Comparison of ENCODE assay signal across 9 cellular contexts in the genomic region with DNA sequence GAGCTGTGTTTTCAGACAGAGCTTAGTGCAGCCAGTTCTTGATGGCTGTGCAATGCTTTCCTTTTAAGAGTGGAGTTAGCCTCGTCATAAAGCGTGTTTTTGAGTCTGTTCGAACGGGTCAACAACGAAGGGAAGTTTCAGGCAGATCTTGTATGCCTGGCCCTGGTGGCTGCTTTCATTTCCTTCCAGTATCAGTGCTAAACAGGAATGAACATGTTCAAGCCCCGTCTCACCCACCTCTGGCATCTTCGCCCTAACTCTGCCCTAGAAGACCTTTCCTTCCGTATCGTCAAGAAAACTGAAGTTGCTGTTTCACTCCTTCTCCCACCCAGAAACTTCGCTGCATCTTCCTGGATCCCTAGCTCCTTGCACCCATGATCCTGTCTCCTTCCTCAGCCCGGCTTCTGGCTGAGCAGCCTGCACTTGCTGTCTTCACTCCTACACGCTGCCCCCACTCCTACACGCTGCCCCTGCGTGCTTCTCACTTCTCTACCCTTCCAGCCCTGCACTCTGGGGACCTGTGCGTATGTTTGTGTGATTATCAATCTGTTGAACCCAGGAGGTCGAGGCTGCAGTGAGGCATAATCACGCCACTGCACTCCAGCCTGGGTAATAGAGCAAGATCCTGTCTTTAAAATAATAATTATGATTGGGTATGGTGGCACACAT. TPM values are rescaled to one million over a fixed set of nuclear protein-coding genes. Genes with fewer than 3 reads are reported as not detected.
DNase-seq lines count a peak whose midpoint lies in the region; ATAC-seq and TF ChIP-seq lines count a peak whose summit lies in the region.
"Had no signal": no experiment of that assay in that cellular context is flagged by ENCODE, and none has a peak within 500 bp of the region (broad histone marks: within the 10 kb centered on the region; RNA-seq: fewer than 3 reads in every experiment).

No MANE protein-coding gene starts in this region.

- no peaks in the 10 kb centered on the region for H3K9me3 ChIP-seq in Caco-2
- no peaks in the 10 kb centered on the region for H3K9me3 ChIP-seq in NT2/D1 (ENCODE audit: insufficient read depth, low read length)
- no peaks in the 10 kb centered on the region for H3K9me3 ChIP-seq in sigmoid colon
- H3K9me3 ChIP-seq: MG63 had no signal

- CTCF ChIA-PET in Caco-2 (lab: Charles Lee), result interaction anchor here (0.6 to 1.8 kb wide), 10 partner anchors 18 to 447 kb away, joined by 3 to 9 read pairs (median 3); no protein-coding TSS in a partner anchor

- BruUV-seq in Caco-2 (replicated peaks; lab: Mats Ljungman, UMichigan), result no TSS peak

- H3K9me3 Mint-ChIP-seq in Caco-2 (ENCODE audit: unreplicated experiment), result no peaks in the 10 kb centered on the region

- intact Hi-C loops in Caco-2 (cut with micrococcal nuclease; ENCODE audit: unreplicated experiment) (no loop called here), sigmoid colon (cut with DNase I) (no loop called here)

- H3K27me3 ChIP-seq in Caco-2 (replicated peaks; ENCODE audit: control insufficient read depth, insufficient read depth, low read length) (no peaks in the 10 kb centered on the region), NT2/D1 (ENCODE audit: insufficient read depth, insufficient read length) (no peaks in the 10 kb centered on the region), sigmoid colon (no peaks in the 10 kb centered on the region)
- H3K27me3 ChIP-seq: dorsolateral prefrontal cortex, MG63 had no signal

- no peak for DNase-seq in Caco-2
- no peak for DNase-seq in NT2/D1 (ENCODE audit: low read depth, low spot score)
- peak; percentile 79 for DNase-seq in epithelial cell of esophagus (ENCODE audit: low read depth)
- DNase-seq in sigmoid colon, result no peak
- DNase-seq in NK-92 treated with Interleukin-12 subunit alpha and Interleukin-12 subunit beta, amount 100 ng/mL, for 24 hours (lab: John Stamatoyannopoulos, UW), result no peak
- DNase-seq in stimulated activated naive CD4-positive, alpha-beta T cell (lab: John Stamatoyannopoulos, UW), result no peak

- H3K27me3 Mint-ChIP-seq in Caco-2 (ENCODE audit: insufficient read depth, unreplicated experiment), result no peaks in the 10 kb centered on the region

- H3K27ac Mint-ChIP-seq in Caco-2 (ENCODE audit: unreplicated experiment), result peak overlapping the region; percentile 12

- 82 to 86% methylated on average over 17 of the region's 17 CpGs for whole genome bisulfite sequencing in sigmoid colon, 2 donors

- no peak for TF ChIP-seq POLR2A in sigmoid colon (IDR thresholded peaks at IDR 0.05)

- H3K27ac ChIP-seq in sigmoid colon, result peak overlapping the region in 3 of 4 donors; percentile 6 to 32 (median 11)

- no peak for TF ChIP-seq EP300 in sigmoid colon (IDR thresholded peaks at IDR 0.05)

- no peak for ATAC-seq in HG03108 (IDR thresholded peaks at IDR 0.05; ENCODE audit: unreplicated experiment)

- TF ChIP-seq CTCF in Caco-2 (IDR thresholded peaks at IDR 0.05; ENCODE audit: insufficient read depth in 1 of 2, low read depth in 1 of 2, low read length in 1 of 2, severe bottlenecking in 1 of 2, unreplicated experiment in 1 of 2) (no peak), epithelial cell of esophagus (IDR thresholded peaks at IDR 0.05; ENCODE audit: insufficient read depth, low read depth, low read length, missing control alignments) (no peak), sigmoid colon (IDR thresholded peaks at IDR 0.05) (no peak)

- H3K36me3 ChIP-seq in Caco-2 (ENCODE audit: control insufficient read depth, insufficient read depth, low read length), result peaks cover 3% of the 10 kb centered on the region
- peaks cover 62% of the 10 kb centered on the region for H3K36me3 ChIP-seq in NT2/D1 (ENCODE audit: insufficient read depth, insufficient read length, low read length)
- H3K36me3 ChIP-seq in sigmoid colon, result peaks cover 0 to under 1% (median 0%) of the 10 kb centered on the region in 4 donors

- peaks cover 36% of the 10 kb centered on the region for H3K36me3 Mint-ChIP-seq in Caco-2 (ENCODE audit: insufficient read depth, unreplicated experiment)

- peaks cover 6% of the 10 kb centered on the region for H3K4me1 Mint-ChIP-seq in Caco-2 (ENCODE audit: low read depth, unreplicated experiment)

- POLR2A ChIA-PET in Caco-2 (lab: Charles Lee), result interaction anchor here (0.6 kb wide), 1 partner anchor 86 kb away, joined by 4 read pairs; no protein-coding TSS in a partner anchor

- H3K9ac ChIP-seq in NT2/D1 (ENCODE audit: insufficient read length, low read depth), result peak overlapping the region; percentile 54

- no peak overlapping the region for H3K4me3 Mint-ChIP-seq in Caco-2 (ENCODE audit: unreplicated experiment)

- H3K4me3 ChIP-seq in Caco-2 (ENCODE audit: low read depth, low read length) (no peak overlapping the region), NT2/D1 (ENCODE audit: insufficient read length, low read depth) (no peak overlapping the region), epithelial cell of esophagus (ENCODE audit: low read length) (no peak overlapping the region), sigmoid colon (no peak overlapping the region)
- H3K4me3 ChIP-seq: MG63 had no signal

- H3K4me1 ChIP-seq in Caco-2 (no peaks in the 10 kb centered on the region), NT2/D1 (ENCODE audit: insufficient read depth, insufficient read length) (no peaks in the 10 kb centered on the region), sigmoid colon (peaks cover 0 to 70% (median 37%) of the 10 kb centered on the region in 4 donors)

RNA-seq across cellular contexts. Expression of a gene that starts 55.3 kb away (rescaled TPM):
- total RNA-seq in Caco-2 (2022) (144 and 147 TPM in 2 replicates), sigmoid colon (10 to 100 TPM; 43.9 to 64.3 (median 53.1) TPM)
- polyA plus RNA-seq in sigmoid colon, result 10 to 100 TPM; 17.1 to 36.7 (median 31.2) TPM
